17 cellular contexts compared by ENCODE assay signal in genomic region chr2:172330060-172330671, GRCh38.
DNase-seq lines count a peak whose midpoint lies in the region; ATAC-seq and TF ChIP-seq lines count a peak whose summit lies in the region.
"Had no signal": no experiment of that assay in that cellular context is flagged by ENCODE, and none has a peak within 500 bp of the region (broad histone marks: within the 10 kb centered on the region; RNA-seq: fewer than 3 reads in every experiment).

No MANE protein-coding gene starts in this region.

- H3K4me3 ChIP-seq in GM23338 (no peak overlapping the region), gastroesophageal sphincter (no peak overlapping the region), parathyroid adenoma (ENCODE audit: low read depth, low read length) (no peak overlapping the region)
- H3K4me3 ChIP-seq in naive thymus-derived CD4-positive, alpha-beta T cell (ENCODE audit: low read length): no peak overlapping the region
- H3K4me3 ChIP-seq: SK-N-MC, vagina had no signal

- H3K79me2 ChIP-seq in GM23338 (replicated peaks; ENCODE audit: insufficient read depth) (no peaks in the 10 kb centered on the region), parathyroid adenoma (no peaks in the 10 kb centered on the region)

- H2AFZ ChIP-seq in GM23338 (peak overlapping the region; percentile 32; the same call in 1 of the 2 replicates), parathyroid adenoma (no peak overlapping the region)

- TF ChIP-seq CTCF in GM23338 (conservative IDR thresholded peaks at IDR 0.05; ENCODE audit: low read depth in 2 of 2) (no peak), gastroesophageal sphincter (IDR thresholded peaks at IDR 0.05) (no peak), parathyroid adenoma (IDR thresholded peaks at IDR 0.05) (no peak)

- no peaks in the 10 kb centered on the region for H4K20me1 ChIP-seq in GM23338 (replicated peaks; ENCODE audit: insufficient read depth)

- H3K9ac ChIP-seq in parathyroid adenoma: no peak overlapping the region

- DNase-seq in GM23338 (ENCODE audit: low spot score) (no peak), NCI-H2196 (lab: John Stamatoyannopoulos, UW; ENCODE audit: unreplicated experiment) (peak; percentile 28), erythroblast (lab: John Stamatoyannopoulos, UW) (no peak)
- no peak for DNase-seq in effector CD4-positive, alpha-beta T cell
- no peak for DNase-seq in naive thymus-derived CD4-positive, alpha-beta T cell
- DNase-seq: activated CD8-positive, alpha-beta memory T cell treated with anti-CD3 and anti-CD28 coated beads, Interleukin-2, amount 10 ng/mL, durations not matched to agents 7 days and 5 days; brain microvascular endothelial cell; C1 segment of cervical spinal cord; foreskin keratinocyte; NCI-H1694 treated with DMSO at 0.1 percent for 48 hours; stimulated activated CD4-positive, alpha-beta T cell treated with anti-CD3 and anti-CD28 coated beads, Interleukin-2, amount 100 ng/mL, for 48 hours had no signal

- no peaks in the 10 kb centered on the region; the same call in 2 of the 3 replicates for H3K9me3 Mint-ChIP-seq in GM23338
- no peaks in the 10 kb centered on the region for H3K9me3 Mint-ChIP-seq in naive thymus-derived CD4-positive, alpha-beta T cell
- H3K9me3 Mint-ChIP-seq: WTC11 had no signal

- H3K4me2 ChIP-seq in GM23338: no peak overlapping the region
- no peak overlapping the region for H3K4me2 ChIP-seq in parathyroid adenoma (ENCODE audit: low read length)

- H3K36me3 ChIP-seq in GM23338 (ENCODE audit: insufficient read depth) (no peaks in the 10 kb centered on the region), gastroesophageal sphincter (no peaks in the 10 kb centered on the region), parathyroid adenoma (ENCODE audit: control insufficient read depth, insufficient read depth, low read length) (no peaks in the 10 kb centered on the region)
- no peaks in the 10 kb centered on the region for H3K36me3 ChIP-seq in naive thymus-derived CD4-positive, alpha-beta T cell (ENCODE audit: control insufficient read depth in 2 of 3, insufficient read depth in 3 of 3, low read length in 3 of 3)
- H3K36me3 ChIP-seq: brain microvascular endothelial cell, vagina had no signal

- CTCF ChIA-PET in naive thymus-derived CD4-positive, alpha-beta T cell (lab: Charles Lee): no interaction called here

- H3K27ac Mint-ChIP-seq in GM23338: no peak overlapping the region
- H3K27ac Mint-ChIP-seq in naive thymus-derived CD4-positive, alpha-beta T cell: peak overlapping the region in 3 of 9 donors; percentile 15 to 67 (median 38)
- H3K27ac Mint-ChIP-seq: activated CD8-positive, alpha-beta memory T cell treated with anti-CD3 and anti-CD28 coated beads, Interleukin-2, amount 10 ng/mL, durations not matched to agents 7 days and 5 days; WTC11 had no signal

- H3K27me3 ChIP-seq in GM23338 (ENCODE audit: insufficient read depth) (no peaks in the 10 kb centered on the region), gastroesophageal sphincter (no peaks in the 10 kb centered on the region), parathyroid adenoma (ENCODE audit: control insufficient read depth, insufficient read depth, low read length) (no peaks in the 10 kb centered on the region)
- H3K27me3 ChIP-seq in naive thymus-derived CD4-positive, alpha-beta T cell (ENCODE audit: control insufficient read depth in 2 of 2, insufficient read depth in 2 of 2, low read length in 2 of 2): no peaks in the 10 kb centered on the region
- H3K27me3 ChIP-seq: brain microvascular endothelial cell, foreskin keratinocyte, vagina had no signal

- H3K4me1 ChIP-seq in GM23338 (ENCODE audit: insufficient read depth) (no peaks in the 10 kb centered on the region), gastroesophageal sphincter (no peaks in the 10 kb centered on the region), parathyroid adenoma (no peaks in the 10 kb centered on the region)
- peaks cover 0 to 7% of the 10 kb centered on the region in 2 donors for H3K4me1 ChIP-seq in naive thymus-derived CD4-positive, alpha-beta T cell (ENCODE audit: control insufficient read depth in 2 of 2, insufficient read depth in 2 of 2, low read length in 2 of 2)
- H3K4me1 ChIP-seq: foreskin keratinocyte, vagina had no signal

- H3K36me3 Mint-ChIP-seq in GM23338 (ENCODE audit: low read depth): no peaks in the 10 kb centered on the region
- no peaks in the 10 kb centered on the region for H3K36me3 Mint-ChIP-seq in naive thymus-derived CD4-positive, alpha-beta T cell
- H3K36me3 Mint-ChIP-seq: activated CD8-positive, alpha-beta memory T cell treated with anti-CD3 and anti-CD28 coated beads, Interleukin-2, amount 10 ng/mL, durations not matched to agents 7 days and 5 days; WTC11 had no signal

- POLR2A ChIA-PET in naive thymus-derived CD4-positive, alpha-beta T cell (lab: Charles Lee): no interaction called here

- H3K9me3 ChIP-seq in gastroesophageal sphincter (no peaks in the 10 kb centered on the region), parathyroid adenoma (ENCODE audit: control insufficient read depth, low read length) (no peaks in the 10 kb centered on the region)
- H3K9me3 ChIP-seq in naive thymus-derived CD4-positive, alpha-beta T cell (ENCODE audit: control insufficient read depth in 2 of 3, low read length in 3 of 3): no peaks in the 10 kb centered on the region
- H3K9me3 ChIP-seq: vagina had no signal

- peaks cover 8% of the 10 kb centered on the region; the same call in 1 of the 2 replicates for H3K9me2 ChIP-seq in GM23338 (ENCODE audit: insufficient read depth)

- TF ChIP-seq POLR2A in gastroesophageal sphincter (IDR thresholded peaks at IDR 0.05) (no peak), erythroblast (IDR thresholded peaks at IDR 0.05; ENCODE audit: low read length) (no peak)

- ATAC-seq in GM23338: no peak
- ATAC-seq in gastroesophageal sphincter: peak; percentile 40
- ATAC-seq in HG03521 (IDR thresholded peaks at IDR 0.05; ENCODE audit: unreplicated experiment): no peak
- ATAC-seq in naive thymus-derived CD4-positive, alpha-beta T cell: no peak
- ATAC-seq: activated CD8-positive, alpha-beta memory T cell treated with anti-CD3 and anti-CD28 coated beads, Interleukin-2, amount 10 ng/mL, durations not matched to agents 7 days and 5 days; foreskin keratinocyte; WTC11 had no signal

- H3F3A ChIP-seq in GM23338 (replicated peaks; ENCODE audit: low read depth): no peaks in the 10 kb centered on the region

- peaks cover 8% of the 10 kb centered on the region for H3K27me3 Mint-ChIP-seq in GM23338 (ENCODE audit: insufficient read depth, low read depth, poor library complexity)
- H3K27me3 Mint-ChIP-seq in naive thymus-derived CD4-positive, alpha-beta T cell: peaks cover 0 to 7% (median 0%) of the 10 kb centered on the region in 5 donors
- H3K27me3 Mint-ChIP-seq: activated CD8-positive, alpha-beta memory T cell treated with anti-CD3 and anti-CD28 coated beads, Interleukin-2, amount 10 ng/mL, durations not matched to agents 7 days and 5 days had no signal

- WGBS in gastroesophageal sphincter (ENCODE audit: low coverage in 1 of 2), 2 donors: 37 to 50% methylated on average over 2 to 3 of the region's 5 CpGs

- H3K4me1 Mint-ChIP-seq in GM23338: peaks cover 3% of the 10 kb centered on the region; the same call in 1 of the 3 replicates
- peaks cover 0 to 15% (median 8%) of the 10 kb centered on the region in 7 donors for H3K4me1 Mint-ChIP-seq in naive thymus-derived CD4-positive, alpha-beta T cell
- H3K4me1 Mint-ChIP-seq: activated CD8-positive, alpha-beta memory T cell treated with anti-CD3 and anti-CD28 coated beads, Interleukin-2, amount 10 ng/mL, durations not matched to agents 7 days and 5 days; WTC11 had no signal

- no peak for TF ChIP-seq EP300 in gastroesophageal sphincter (IDR thresholded peaks at IDR 0.05)

- H3K4me3 Mint-ChIP-seq in GM23338: no peak overlapping the region
- peak overlapping the region in 4 of 10 donors; percentile 9 to 32 (median 32) for H3K4me3 Mint-ChIP-seq in naive thymus-derived CD4-positive, alpha-beta T cell
- H3K4me3 Mint-ChIP-seq: activated CD8-positive, alpha-beta memory T cell treated with anti-CD3 and anti-CD28 coated beads, Interleukin-2, amount 10 ng/mL, durations not matched to agents 7 days and 5 days; WTC11 had no signal

- intact Hi-C loops in naive thymus-derived CD4-positive, alpha-beta T cell (cut with micrococcal nuclease): no loop called here

- no peak overlapping the region for H3K27ac ChIP-seq in GM23338 (ENCODE audit: low read depth)
- peak overlapping the region in 3 of 4 donors; percentile 0 to 41 (median 21) for H3K27ac ChIP-seq in gastroesophageal sphincter
- peak overlapping the region; percentile 57 for H3K27ac ChIP-seq in parathyroid adenoma
- no peak overlapping the region for H3K27ac ChIP-seq in naive thymus-derived CD4-positive, alpha-beta T cell (ENCODE audit: low read depth, low read length)
- H3K27ac ChIP-seq: brain microvascular endothelial cell, foreskin keratinocyte, SK-N-MC, vagina had no signal

TF ChIP-seq in GM23338, 12 proteins besides CTCF, POLR2A, EP300 and RAD21:
- TF ChIP-seq EZH2 (IDR thresholded peaks at IDR 0.05; ENCODE audit: low read depth, unreplicated experiment): no peak
- no peak for TF ChIP-seq CREB1 (CRISPR knock-in tag; IDR thresholded peaks at IDR 0.05; ENCODE audit: low read depth)
- TF ChIP-seq, protein P1, sequence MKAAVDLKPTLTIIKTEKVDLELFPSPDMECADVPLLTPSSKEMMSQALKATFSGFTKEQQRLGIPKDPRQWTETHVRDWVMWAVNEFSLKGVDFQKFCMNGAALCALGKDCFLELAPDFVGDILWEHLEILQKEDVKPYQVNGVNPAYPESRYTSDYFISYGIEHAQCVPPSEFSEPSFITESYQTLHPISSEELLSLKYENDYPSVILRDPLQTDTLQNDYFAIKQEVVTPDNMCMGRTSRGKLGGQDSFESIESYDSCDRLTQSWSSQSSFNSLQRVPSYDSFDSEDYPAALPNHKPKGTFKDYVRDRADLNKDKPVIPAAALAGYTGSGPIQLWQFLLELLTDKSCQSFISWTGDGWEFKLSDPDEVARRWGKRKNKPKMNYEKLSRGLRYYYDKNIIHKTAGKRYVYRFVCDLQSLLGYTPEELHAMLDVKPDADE (IDR thresholded peaks at IDR 0.05): no peak

Comparison
In these comparisons a context has a peak if more than half of its experiments do, and no peak if none do; other contexts are left out.
1. H3K27ac ChIP-seq: peak in gastroesophageal sphincter (3 of 4) and parathyroid adenoma (single experiment); none in GM23338 (single experiment) and naive thymus-derived CD4-positive, alpha-beta T cell (single experiment).